Comparison of ENCODE assay signal across 18 cellular contexts in genomic region chr5:14379739-14380497, GRCh38.
DNase-seq lines count a peak whose midpoint lies in the region; ATAC-seq and TF ChIP-seq lines count a peak whose summit lies in the region.
"Had no signal": no experiment of that assay in that cellular context is flagged by ENCODE, and none has a peak within 500 bp of the region (broad histone marks: within the 10 kb centered on the region; RNA-seq: fewer than 3 reads in every experiment).

No MANE protein-coding gene starts in this region.

- TF ChIP-seq CTCF in activated B cell treated with CpG ODN at 0.5 μM for 24 hours (IDR thresholded peaks at IDR 0.05), result no peak

- no peaks in the 10 kb centered on the region for H3K4me1 ChIP-seq in aorta (ENCODE audit: control insufficient read depth in 1 of 2, insufficient read depth in 2 of 2, low read length in 2 of 2)
- H3K4me1 ChIP-seq: Peyer's patch had no signal

- no peaks in the 10 kb centered on the region for H3K9me3 ChIP-seq in aorta (ENCODE audit: control insufficient read depth, low read length)
- H3K9me3 ChIP-seq: Peyer's patch, thyroid gland had no signal

- H3K27ac Mint-ChIP-seq in activated B cell treated with CpG ODN at 0.5 μM for 24 hours, result peak overlapping the region; percentile 74
- H3K27ac Mint-ChIP-seq: activated naive CD4-positive, alpha-beta T cell treated with anti-CD3 and anti-CD28 coated beads, Interleukin-2, amount 50 U/mL, for 72 hours; nephron had no signal

- CTCF ChIA-PET in activated B cell treated with CpG ODN at 0.5 μM for 24 hours (lab: Charles Lee), result interaction anchor here (1.0 kb wide), 1 partner anchor 28 kb away, joined by 3 read pairs; no protein-coding TSS in a partner anchor

- POLR2A ChIA-PET in activated B cell treated with CpG ODN at 0.5 μM for 24 hours (lab: Charles Lee), result no interaction called here

- H3K36me3 ChIP-seq in H7 (replicated peaks; ENCODE audit: control insufficient read depth, insufficient read depth, low read length), result peaks cover 10% of the 10 kb centered on the region
- H3K36me3 ChIP-seq in aorta (ENCODE audit: control insufficient read depth in 1 of 2, insufficient read depth in 2 of 2, low read length in 1 of 2), result peaks cover 0 to 4% of the 10 kb centered on the region in 2 donors

- intact Hi-C loops in activated B cell treated with CpG ODN at 0.5 μM for 24 hours (cut with micrococcal nuclease), result no loop called here
- intact Hi-C loops in aorta (cut with DNase I), result no loop called here

- H3K36me3 Mint-ChIP-seq in activated B cell treated with CpG ODN at 0.5 μM for 24 hours (ENCODE audit: low read depth), result peaks cover 96% of the 10 kb centered on the region
- H3K36me3 Mint-ChIP-seq: activated naive CD4-positive, alpha-beta T cell treated with anti-CD3 and anti-CD28 coated beads, Interleukin-2, amount 50 U/mL, for 72 hours had no signal

- WGBS in aorta, 2 donors, result 80 to 83% methylated on average over 34 to 35 of the region's 35 CpGs

- H3K27ac ChIP-seq in aorta (ENCODE audit: low read depth in 1 of 2, low read length in 2 of 2), result no peak overlapping the region
- H3K27ac ChIP-seq: brain microvascular endothelial cell, Peyer's patch, thyroid gland had no signal

- no peaks in the 10 kb centered on the region for H3K9me3 Mint-ChIP-seq in activated B cell treated with CpG ODN at 0.5 μM for 24 hours
- H3K9me3 Mint-ChIP-seq: activated naive CD4-positive, alpha-beta T cell treated with anti-CD3 and anti-CD28 coated beads, Interleukin-2, amount 50 U/mL, for 72 hours; nephron had no signal

- no peak overlapping the region for H3K4me3 Mint-ChIP-seq in activated B cell treated with CpG ODN at 0.5 μM for 24 hours
- H3K4me3 Mint-ChIP-seq: nephron had no signal

- peak; percentile 91 for DNase-seq in H7
- no peak for DNase-seq in activated B cell treated with CpG ODN at 0.5 μM for 24 hours
- peak; percentile 85 for DNase-seq in iPS-NIHi7 (ENCODE audit: extremely low spot score)
- DNase-seq in aorta, result no peak
- no peak for DNase-seq in cerebellar nuclear complex (lab: John Stamatoyannopoulos, UW)
- DNase-seq in T-helper 9 cell, result no peak
- DNase-seq: brain microvascular endothelial cell, COR-L47, cortex of kidney, foreskin melanocyte, NCI-H1436, NCI-H774, Peyer's patch, T-helper 2 cell, thyroid gland had no signal

- H3K27me3 Mint-ChIP-seq in activated B cell treated with CpG ODN at 0.5 μM for 24 hours, result no peaks in the 10 kb centered on the region

- ATAC-seq in activated B cell treated with CpG ODN at 0.5 μM for 24 hours (ENCODE audit: low read depth) (peak; percentile 69), aorta (ENCODE audit: low FRiP score) (peak; percentile 60), HG03439 (IDR thresholded peaks at IDR 0.05; ENCODE audit: unreplicated experiment) (no peak)
- ATAC-seq: activated naive CD4-positive, alpha-beta T cell treated with anti-CD3 and anti-CD28 coated beads, Interleukin-2, amount 50 U/mL, for 72 hours had no signal

- no peaks in the 10 kb centered on the region for H3K27me3 ChIP-seq in H7 (ENCODE audit: control insufficient read depth, insufficient read depth, low read length)
- no peaks in the 10 kb centered on the region for H3K27me3 ChIP-seq in aorta (ENCODE audit: control insufficient read depth in 1 of 2, insufficient read depth in 2 of 2, low read length in 1 of 2)
- H3K27me3 ChIP-seq: brain microvascular endothelial cell, Peyer's patch, thyroid gland had no signal

- peaks cover 22% of the 10 kb centered on the region for H3K4me1 Mint-ChIP-seq in activated B cell treated with CpG ODN at 0.5 μM for 24 hours

- no peak overlapping the region for H3K4me3 ChIP-seq in H7 (ENCODE audit: insufficient read depth, low read depth, low read length)
- H3K4me3 ChIP-seq in aorta (ENCODE audit: low read length in 2 of 2), result no peak overlapping the region
- H3K4me3 ChIP-seq: Peyer's patch, thyroid gland had no signal

Comparison
In these comparisons a context has a peak if more than half of its experiments do, and no peak if none do; other contexts are left out.
1. DNase-seq: peak in H7 (single experiment) and iPS-NIHi7 (single experiment); none in activated B cell treated with CpG ODN at 0.5 μM for 24 hours (single experiment), aorta (0 of 2), cerebellar nuclear complex (0 of 2) and T-helper 9 cell (single experiment).